Comparison of ENCODE assay signal across 1 cellular context in the genomic region with DNA sequence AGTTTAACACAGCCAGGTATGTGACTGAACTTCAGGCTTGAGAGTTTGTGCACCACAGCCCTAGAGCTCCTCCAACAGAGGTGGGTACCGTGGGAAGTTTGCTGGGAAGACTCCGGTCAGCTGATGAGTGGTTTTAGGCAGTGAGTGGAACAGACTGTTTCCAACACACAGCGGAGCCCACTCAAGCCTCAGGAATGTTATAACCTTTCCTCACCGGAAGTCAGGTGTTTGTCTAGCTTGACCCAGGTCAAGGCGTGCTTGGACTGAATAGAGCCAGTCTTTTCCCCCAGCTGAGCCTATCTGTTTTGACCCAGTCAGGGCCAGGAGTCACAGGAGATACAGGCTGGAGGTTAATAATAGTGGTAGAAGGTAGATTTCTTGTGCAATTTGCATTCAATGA.
A peak's percentile ranks its signal among the peaks of the same experiment; 100 is the strongest.
TF ChIP-seq lines count a peak whose summit lies in the region.

No MANE protein-coding gene starts in this region.

TF ChIP-seq in HepG2, 621 proteins besides CTCF, POLR2A, EP300 and RAD21 (continued from another document and continues in another):
- TF ChIP-seq CEBPB (IDR thresholded peaks at IDR 0.05; ENCODE audit: borderline replicate concordance, low read depth, low read length) (peak; percentile 27; the same call in 1 of the 2 replicates), ZNF605 (CRISPR knock-in tag; IDR thresholded peaks at IDR 0.05) (peak; percentile 60; the same call in 1 of the 2 replicates), SAP130 (CRISPR knock-in tag; IDR thresholded peaks at IDR 0.05; ENCODE audit: low read depth) (peak; percentile 82), NFIC (IDR thresholded peaks at IDR 0.05; ENCODE audit: low read length) (peak; percentile 79; the same call in 1 of the 2 replicates), KDM2A (CRISPR knock-in tag; IDR thresholded peaks at IDR 0.05; ENCODE audit: borderline replicate concordance, low read depth) (peak; percentile 24; the same call in 1 of the 2 replicates), ZSCAN22 (CRISPR knock-in tag; IDR thresholded peaks at IDR 0.05) (peak; percentile 87), ZNF263 (CRISPR knock-in tag; IDR thresholded peaks at IDR 0.05) (peak; percentile 70), ZBTB7B (CRISPR knock-in tag; IDR thresholded peaks at IDR 0.05) (peak; percentile 96), PPARG (CRISPR knock-in tag; conservative IDR thresholded peaks at IDR 0.05) (peak; percentile 88), POLR2AphosphoS5 (IDR thresholded peaks at IDR 0.05; ENCODE audit: low read depth, low read length) (peak; percentile 61), CBFB (CRISPR knock-in tag; IDR thresholded peaks at IDR 0.05) (peak; percentile 60; the same call in 1 of the 2 replicates), ZNF530 (CRISPR knock-in tag; IDR thresholded peaks at IDR 0.05; ENCODE audit: low read depth) (no peak), RFX3 (CRISPR knock-in tag; IDR thresholded peaks at IDR 0.05) (no peak), ELF1 (CRISPR knock-in tag; IDR thresholded peaks at IDR 0.05) (peak; percentile 66), ZBTB38 (CRISPR knock-in tag; IDR thresholded peaks at IDR 0.05) (peak; percentile 84; the same call in 1 of the 2 replicates), ZNF589 (CRISPR knock-in tag; conservative IDR thresholded peaks at IDR 0.05) (no peak), SNAPC2 (CRISPR knock-in tag; IDR thresholded peaks at IDR 0.05) (peak; percentile 42; the same call in 1 of the 2 replicates), ZNF670 (CRISPR knock-in tag; IDR thresholded peaks at IDR 0.05; ENCODE audit: borderline replicate concordance) (peak; percentile 79; the same call in 1 of the 2 replicates), NR3C1 (CRISPR knock-in tag; IDR thresholded peaks at IDR 0.05) (no peak), TAF1 (CRISPR knock-in tag; IDR thresholded peaks at IDR 0.05) (peak; percentile 50; the same call in 1 of the 2 replicates), NCOR1 (IDR thresholded peaks at IDR 0.05; ENCODE audit: borderline replicate concordance, low read length) (peak; percentile 80; the same call in 1 of the 2 replicates), KAT8 (CRISPR knock-in tag; IDR thresholded peaks at IDR 0.05) (0 out of 2 replicates have a peak, but pooled peaks have one; percentile 37), MTF1 (CRISPR knock-in tag; IDR thresholded peaks at IDR 0.05) (no peak), FOXK1 (CRISPR knock-in tag; IDR thresholded peaks at IDR 0.05; ENCODE audit: borderline replicate concordance, low read depth) (peak; percentile 74; the same call in 1 of the 2 replicates), ZSCAN29 (CRISPR knock-in tag; conservative IDR thresholded peaks at IDR 0.05) (peak; percentile 66; the same call in 1 of the 2 replicates), ZNF746 (CRISPR knock-in tag; IDR thresholded peaks at IDR 0.05) (0 out of 2 replicates have a peak, but pooled peaks have one; percentile 49)
- TF ChIP-seq, protein P1, sequence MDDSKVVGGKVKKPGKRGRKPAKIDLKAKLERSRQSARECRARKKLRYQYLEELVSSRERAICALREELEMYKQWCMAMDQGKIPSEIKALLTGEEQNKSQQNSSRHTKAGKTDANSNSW (CRISPR knock-in tag; IDR thresholded peaks at IDR 0.05; ENCODE audit: borderline replicate concordance) = no peak
- TF ChIP-seq, protein P2, sequence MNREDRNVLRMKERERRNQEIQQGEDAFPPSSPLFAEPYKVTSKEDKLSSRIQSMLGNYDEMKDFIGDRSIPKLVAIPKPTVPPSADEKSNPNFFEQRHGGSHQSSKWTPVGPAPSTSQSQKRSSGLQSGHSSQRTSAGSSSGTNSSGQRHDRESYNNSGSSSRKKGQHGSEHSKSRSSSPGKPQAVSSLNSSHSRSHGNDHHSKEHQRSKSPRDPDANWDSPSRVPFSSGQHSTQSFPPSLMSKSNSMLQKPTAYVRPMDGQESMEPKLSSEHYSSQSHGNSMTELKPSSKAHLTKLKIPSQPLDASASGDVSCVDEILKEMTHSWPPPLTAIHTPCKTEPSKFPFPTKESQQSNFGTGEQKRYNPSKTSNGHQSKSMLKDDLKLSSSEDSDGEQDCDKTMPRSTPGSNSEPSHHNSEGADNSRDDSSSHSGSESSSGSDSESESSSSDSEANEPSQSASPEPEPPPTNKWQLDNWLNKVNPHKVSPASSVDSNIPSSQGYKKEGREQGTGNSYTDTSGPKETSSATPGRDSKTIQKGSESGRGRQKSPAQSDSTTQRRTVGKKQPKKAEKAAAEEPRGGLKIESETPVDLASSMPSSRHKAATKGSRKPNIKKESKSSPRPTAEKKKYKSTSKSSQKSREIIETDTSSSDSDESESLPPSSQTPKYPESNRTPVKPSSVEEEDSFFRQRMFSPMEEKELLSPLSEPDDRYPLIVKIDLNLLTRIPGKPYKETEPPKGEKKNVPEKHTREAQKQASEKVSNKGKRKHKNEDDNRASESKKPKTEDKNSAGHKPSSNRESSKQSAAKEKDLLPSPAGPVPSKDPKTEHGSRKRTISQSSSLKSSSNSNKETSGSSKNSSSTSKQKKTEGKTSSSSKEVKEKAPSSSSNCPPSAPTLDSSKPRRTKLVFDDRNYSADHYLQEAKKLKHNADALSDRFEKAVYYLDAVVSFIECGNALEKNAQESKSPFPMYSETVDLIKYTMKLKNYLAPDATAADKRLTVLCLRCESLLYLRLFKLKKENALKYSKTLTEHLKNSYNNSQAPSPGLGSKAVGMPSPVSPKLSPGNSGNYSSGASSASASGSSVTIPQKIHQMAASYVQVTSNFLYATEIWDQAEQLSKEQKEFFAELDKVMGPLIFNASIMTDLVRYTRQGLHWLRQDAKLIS (CRISPR knock-in tag; IDR thresholded peaks at IDR 0.05) = peak; percentile 44; the same call in 1 of the 2 replicates
- TF ChIP-seq, protein P3, sequence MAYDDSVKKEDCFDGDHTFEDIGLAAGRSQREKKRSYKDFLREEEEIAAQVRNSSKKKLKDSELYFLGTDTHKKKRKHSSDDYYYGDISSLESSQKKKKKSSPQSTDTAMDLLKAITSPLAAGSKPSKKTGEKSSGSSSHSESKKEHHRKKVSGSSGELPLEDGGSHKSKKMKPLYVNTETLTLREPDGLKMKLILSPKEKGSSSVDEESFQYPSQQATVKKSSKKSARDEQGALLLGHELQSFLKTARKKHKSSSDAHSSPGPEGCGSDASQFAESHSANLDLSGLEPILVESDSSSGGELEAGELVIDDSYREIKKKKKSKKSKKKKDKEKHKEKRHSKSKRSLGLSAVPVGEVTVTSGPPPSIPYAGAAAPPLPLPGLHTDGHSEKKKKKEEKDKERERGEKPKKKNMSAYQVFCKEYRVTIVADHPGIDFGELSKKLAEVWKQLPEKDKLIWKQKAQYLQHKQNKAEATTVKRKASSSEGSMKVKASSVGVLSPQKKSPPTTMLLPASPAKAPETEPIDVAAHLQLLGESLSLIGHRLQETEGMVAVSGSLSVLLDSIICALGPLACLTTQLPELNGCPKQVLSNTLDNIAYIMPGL (CRISPR knock-in tag; IDR thresholded peaks at IDR 0.05; ENCODE audit: borderline replicate concordance in 1 of 2, low read depth in 1 of 2) = 0 out of 4 replicates have a peak, but pooled peaks of 1 of the 2 experiments have one; percentile 30
- TF ChIP-seq, protein P4, sequence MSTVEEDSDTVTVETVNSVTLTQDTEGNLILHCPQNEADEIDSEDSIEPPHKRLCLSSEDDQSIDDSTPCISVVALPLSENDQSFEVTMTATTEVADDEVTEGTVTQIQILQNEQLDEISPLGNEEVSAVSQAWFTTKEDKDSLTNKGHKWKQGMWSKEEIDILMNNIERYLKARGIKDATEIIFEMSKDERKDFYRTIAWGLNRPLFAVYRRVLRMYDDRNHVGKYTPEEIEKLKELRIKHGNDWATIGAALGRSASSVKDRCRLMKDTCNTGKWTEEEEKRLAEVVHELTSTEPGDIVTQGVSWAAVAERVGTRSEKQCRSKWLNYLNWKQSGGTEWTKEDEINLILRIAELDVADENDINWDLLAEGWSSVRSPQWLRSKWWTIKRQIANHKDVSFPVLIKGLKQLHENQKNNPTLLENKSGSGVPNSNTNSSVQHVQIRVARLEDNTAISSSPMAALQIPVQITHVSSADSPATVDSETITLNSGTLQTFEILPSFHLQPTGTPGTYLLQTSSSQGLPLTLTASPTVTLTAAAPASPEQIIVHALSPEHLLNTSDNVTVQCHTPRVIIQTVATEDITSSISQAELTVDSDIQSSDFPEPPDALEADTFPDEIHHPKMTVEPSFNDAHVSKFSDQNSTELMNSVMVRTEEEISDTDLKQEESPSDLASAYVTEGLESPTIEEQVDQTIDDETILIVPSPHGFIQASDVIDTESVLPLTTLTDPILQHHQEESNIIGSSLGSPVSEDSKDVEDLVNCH (CRISPR knock-in tag; IDR thresholded peaks at IDR 0.05) = no peak
- TF ChIP-seq, protein P5, sequence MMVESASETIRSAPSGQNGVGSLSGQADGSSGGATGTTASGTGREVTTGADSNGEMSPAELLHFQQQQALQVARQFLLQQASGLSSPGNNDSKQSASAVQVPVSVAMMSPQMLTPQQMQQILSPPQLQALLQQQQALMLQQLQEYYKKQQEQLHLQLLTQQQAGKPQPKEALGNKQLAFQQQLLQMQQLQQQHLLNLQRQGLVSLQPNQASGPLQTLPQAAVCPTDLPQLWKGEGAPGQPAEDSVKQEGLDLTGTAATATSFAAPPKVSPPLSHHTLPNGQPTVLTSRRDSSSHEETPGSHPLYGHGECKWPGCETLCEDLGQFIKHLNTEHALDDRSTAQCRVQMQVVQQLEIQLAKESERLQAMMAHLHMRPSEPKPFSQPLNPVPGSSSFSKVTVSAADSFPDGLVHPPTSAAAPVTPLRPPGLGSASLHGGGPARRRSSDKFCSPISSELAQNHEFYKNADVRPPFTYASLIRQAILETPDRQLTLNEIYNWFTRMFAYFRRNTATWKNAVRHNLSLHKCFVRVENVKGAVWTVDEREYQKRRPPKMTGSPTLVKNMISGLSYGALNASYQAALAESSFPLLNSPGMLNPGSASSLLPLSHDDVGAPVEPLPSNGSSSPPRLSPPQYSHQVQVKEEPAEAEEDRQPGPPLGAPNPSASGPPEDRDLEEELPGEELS (CRISPR knock-in tag; IDR thresholded peaks at IDR 0.05) = peak; percentile 90
- TF ChIP-seq, protein P6, sequence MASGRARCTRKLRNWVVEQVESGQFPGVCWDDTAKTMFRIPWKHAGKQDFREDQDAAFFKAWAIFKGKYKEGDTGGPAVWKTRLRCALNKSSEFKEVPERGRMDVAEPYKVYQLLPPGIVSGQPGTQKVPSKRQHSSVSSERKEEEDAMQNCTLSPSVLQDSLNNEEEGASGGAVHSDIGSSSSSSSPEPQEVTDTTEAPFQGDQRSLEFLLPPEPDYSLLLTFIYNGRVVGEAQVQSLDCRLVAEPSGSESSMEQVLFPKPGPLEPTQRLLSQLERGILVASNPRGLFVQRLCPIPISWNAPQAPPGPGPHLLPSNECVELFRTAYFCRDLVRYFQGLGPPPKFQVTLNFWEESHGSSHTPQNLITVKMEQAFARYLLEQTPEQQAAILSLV (CRISPR knock-in tag; IDR thresholded peaks at IDR 0.05; ENCODE audit: borderline replicate concordance) = peak; percentile 72; the same call in 1 of the 2 replicates
- TF ChIP-seq, protein P7, sequence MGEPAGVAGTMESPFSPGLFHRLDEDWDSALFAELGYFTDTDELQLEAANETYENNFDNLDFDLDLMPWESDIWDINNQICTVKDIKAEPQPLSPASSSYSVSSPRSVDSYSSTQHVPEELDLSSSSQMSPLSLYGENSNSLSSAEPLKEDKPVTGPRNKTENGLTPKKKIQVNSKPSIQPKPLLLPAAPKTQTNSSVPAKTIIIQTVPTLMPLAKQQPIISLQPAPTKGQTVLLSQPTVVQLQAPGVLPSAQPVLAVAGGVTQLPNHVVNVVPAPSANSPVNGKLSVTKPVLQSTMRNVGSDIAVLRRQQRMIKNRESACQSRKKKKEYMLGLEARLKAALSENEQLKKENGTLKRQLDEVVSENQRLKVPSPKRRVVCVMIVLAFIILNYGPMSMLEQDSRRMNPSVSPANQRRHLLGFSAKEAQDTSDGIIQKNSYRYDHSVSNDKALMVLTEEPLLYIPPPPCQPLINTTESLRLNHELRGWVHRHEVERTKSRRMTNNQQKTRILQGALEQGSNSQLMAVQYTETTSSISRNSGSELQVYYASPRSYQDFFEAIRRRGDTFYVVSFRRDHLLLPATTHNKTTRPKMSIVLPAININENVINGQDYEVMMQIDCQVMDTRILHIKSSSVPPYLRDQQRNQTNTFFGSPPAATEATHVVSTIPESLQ (CRISPR knock-in tag; conservative IDR thresholded peaks at IDR 0.05) = no peak
- TF ChIP-seq, protein P8, sequence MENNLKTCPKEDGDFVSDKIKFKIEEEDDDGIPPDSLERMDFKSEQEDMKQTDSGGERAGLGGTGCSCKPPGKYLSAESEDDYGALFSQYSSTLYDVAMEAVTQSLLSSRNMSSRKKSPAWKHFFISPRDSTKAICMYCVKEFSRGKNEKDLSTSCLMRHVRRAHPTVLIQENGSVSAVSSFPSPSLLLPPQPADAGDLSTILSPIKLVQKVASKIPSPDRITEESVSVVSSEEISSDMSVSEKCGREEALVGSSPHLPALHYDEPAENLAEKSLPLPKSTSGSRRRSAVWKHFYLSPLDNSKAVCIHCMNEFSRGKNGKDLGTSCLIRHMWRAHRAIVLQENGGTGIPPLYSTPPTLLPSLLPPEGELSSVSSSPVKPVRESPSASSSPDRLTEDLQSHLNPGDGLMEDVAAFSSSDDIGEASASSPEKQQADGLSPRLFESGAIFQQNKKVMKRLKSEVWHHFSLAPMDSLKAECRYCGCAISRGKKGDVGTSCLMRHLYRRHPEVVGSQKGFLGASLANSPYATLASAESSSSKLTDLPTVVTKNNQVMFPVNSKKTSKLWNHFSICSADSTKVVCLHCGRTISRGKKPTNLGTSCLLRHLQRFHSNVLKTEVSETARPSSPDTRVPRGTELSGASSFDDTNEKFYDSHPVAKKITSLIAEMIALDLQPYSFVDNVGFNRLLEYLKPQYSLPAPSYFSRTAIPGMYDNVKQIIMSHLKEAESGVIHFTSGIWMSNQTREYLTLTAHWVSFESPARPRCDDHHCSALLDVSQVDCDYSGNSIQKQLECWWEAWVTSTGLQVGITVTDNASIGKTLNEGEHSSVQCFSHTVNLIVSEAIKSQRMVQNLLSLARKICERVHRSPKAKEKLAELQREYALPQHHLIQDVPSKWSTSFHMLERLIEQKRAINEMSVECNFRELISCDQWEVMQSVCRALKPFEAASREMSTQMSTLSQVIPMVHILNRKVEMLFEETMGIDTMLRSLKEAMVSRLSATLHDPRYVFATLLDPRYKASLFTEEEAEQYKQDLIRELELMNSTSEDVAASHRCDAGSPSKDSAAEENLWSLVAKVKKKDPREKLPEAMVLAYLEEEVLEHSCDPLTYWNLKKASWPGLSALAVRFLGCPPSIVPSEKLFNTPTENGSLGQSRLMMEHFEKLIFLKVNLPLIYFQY (CRISPR knock-in tag; IDR thresholded peaks at IDR 0.05; ENCODE audit: borderline replicate concordance) = peak; percentile 78; the same call in 1 of the 2 replicates
- TF ChIP-seq, protein P9, sequence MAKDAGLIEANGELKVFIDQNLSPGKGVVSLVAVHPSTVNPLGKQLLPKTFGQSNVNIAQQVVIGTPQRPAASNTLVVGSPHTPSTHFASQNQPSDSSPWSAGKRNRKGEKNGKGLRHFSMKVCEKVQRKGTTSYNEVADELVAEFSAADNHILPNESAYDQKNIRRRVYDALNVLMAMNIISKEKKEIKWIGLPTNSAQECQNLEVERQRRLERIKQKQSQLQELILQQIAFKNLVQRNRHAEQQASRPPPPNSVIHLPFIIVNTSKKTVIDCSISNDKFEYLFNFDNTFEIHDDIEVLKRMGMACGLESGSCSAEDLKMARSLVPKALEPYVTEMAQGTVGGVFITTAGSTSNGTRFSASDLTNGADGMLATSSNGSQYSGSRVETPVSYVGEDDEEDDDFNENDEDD (CRISPR knock-in tag; IDR thresholded peaks at IDR 0.05; ENCODE audit: borderline replicate concordance) = peak; percentile 66; the same call in 1 of the 2 replicates
